In genomic region chr1:11062965-11063401, GRCh38 we compare ENCODE assay signal across 8 cellular contexts. TPM values are rescaled to one million over a fixed set of nuclear protein-coding genes. Genes with fewer than 3 reads are reported as not detected.
A peak's percentile ranks its signal among the peaks of the same experiment; 100 is the strongest.
DNase-seq lines count a peak whose midpoint lies in the region; ATAC-seq and TF ChIP-seq lines count a peak whose summit lies in the region.

No MANE protein-coding gene starts in this region.

- no peak for TF ChIP-seq CTCF in A673 (conservative IDR thresholded peaks at IDR 0.05; ENCODE audit: low read depth, low read length)

- no peaks in the 10 kb centered on the region for H3K27me3 ChIP-seq in A673 (replicated peaks; ENCODE audit: insufficient read depth, low read depth, low read length, poor library complexity)

- peak; percentile 35 for DNase-seq in A673 (ENCODE audit: low spot score)
- DNase-seq in NCI-H2196 (lab: John Stamatoyannopoulos, UW; ENCODE audit: unreplicated experiment) = peak; percentile 53
- DNase-seq in central memory CD8-positive, alpha-beta T cell (ENCODE audit: low spot score in 2 of 2) = peak in 1 of 2 donors; percentile 27
- no peak for DNase-seq in HUDEP-2 (lab: John Stamatoyannopoulos, UW; ENCODE audit: unreplicated experiment in 76 of 76)
- DNase-seq in stimulated activated CD4-positive, alpha-beta T cell treated with anti-CD3 and anti-CD28 coated beads, Interleukin-2, amount 100 ng/mL, for 48 hours = no peak

- no peak overlapping the region for H3K27ac ChIP-seq in A673 (ENCODE audit: low read depth, low read length, poor library complexity, severe bottlenecking)

- H3K4me1 Mint-ChIP-seq in central memory CD8-positive, alpha-beta T cell = peaks cover 35% of the 10 kb centered on the region

- peak overlapping the region; percentile 14 for H3K4me3 Mint-ChIP-seq in central memory CD8-positive, alpha-beta T cell

- peaks cover 31% of the 10 kb centered on the region for H3K36me3 Mint-ChIP-seq in central memory CD8-positive, alpha-beta T cell (ENCODE audit: insufficient read depth)

- H3K4me1 ChIP-seq in A673 (ENCODE audit: insufficient read depth, low read length, poor library complexity, severe bottlenecking) = peaks cover 4% of the 10 kb centered on the region

- CTCF ChIA-PET in A673 (lab: Charles Lee) = interaction anchor here (1.1 kb wide), 1 partner anchor 26 kb away, joined by 4 read pairs; no protein-coding TSS in a partner anchor

- POLR2A ChIA-PET in A673 (lab: Charles Lee; ENCODE audit: low non-redundant PET) = no interaction called here

- H3K27ac Mint-ChIP-seq in central memory CD8-positive, alpha-beta T cell (ENCODE audit: low read depth) = peak overlapping the region; percentile 61

- intact Hi-C loops in A673 (cut with micrococcal nuclease; ENCODE audit: unreplicated experiment) = no loop called here

- H3K9me3 ChIP-seq in A673 (ENCODE audit: low read depth, low read length, poor library complexity, severe bottlenecking) = no peaks in the 10 kb centered on the region

- H3K9me3 Mint-ChIP-seq in central memory CD8-positive, alpha-beta T cell = no peaks in the 10 kb centered on the region

- H3K27me3 Mint-ChIP-seq in central memory CD8-positive, alpha-beta T cell = no peaks in the 10 kb centered on the region

- peak; percentile 25 for ATAC-seq in GM18498 (IDR thresholded peaks at IDR 0.05; ENCODE audit: unreplicated experiment)
- ATAC-seq in central memory CD8-positive, alpha-beta T cell (replicated peaks; ENCODE audit: extremely low read depth, poor library complexity, severe bottlenecking) = no peak
- ATAC-seq in GM18873 (IDR thresholded peaks at IDR 0.05; ENCODE audit: low FRiP score, unreplicated experiment) = no peak
- ATAC-seq in HG03342 (IDR thresholded peaks at IDR 0.05; ENCODE audit: unreplicated experiment) = no peak

- H3K4me3 ChIP-seq in A673 (ENCODE audit: low read depth, low read length, poor library complexity, severe bottlenecking) = no peak overlapping the region

- BruUV-seq in A673 (replicated peaks; lab: Mats Ljungman, UMichigan) = no TSS peak

- H3K36me3 ChIP-seq in A673 (ENCODE audit: insufficient read depth, low read length, poor library complexity, severe bottlenecking) = peaks cover 37% of the 10 kb centered on the region

RNA-seq across cellular contexts. Expression of gene SRM, which starts 3.2 kb away (rescaled TPM):
- 176 and 206 TPM in 2 replicates for total RNA-seq in A673 (2021)

RNA-seq across cellular contexts. Expression of gene MASP2, which starts 15.9 kb away (rescaled TPM):
- total RNA-seq in A673 (2021) = 0.37 and 0.69 TPM in 2 replicates

RNA-seq across cellular contexts. Expression of gene EXOSC10, which starts 36.7 kb away (rescaled TPM):
- total RNA-seq in A673 (2021) = 112 and 119 TPM in 2 replicates

RNA-seq across cellular contexts. Expression of gene TARDBP, which starts 50.5 kb away (rescaled TPM):
- total RNA-seq in A673 (2021) = 261 and 283 TPM in 2 replicates

Comparison
In these comparisons a context has a peak if more than half of its experiments do, and no peak if none do; other contexts are left out.
1. DNase-seq: peak in A673 (single experiment) and NCI-H2196 (single experiment); none in HUDEP-2 (0 of 76) and stimulated activated CD4-positive, alpha-beta T cell treated with anti-CD3 and anti-CD28 coated beads, Interleukin-2, amount 100 ng/mL, for 48 hours (0 of 2).